In the genomic region with DNA sequence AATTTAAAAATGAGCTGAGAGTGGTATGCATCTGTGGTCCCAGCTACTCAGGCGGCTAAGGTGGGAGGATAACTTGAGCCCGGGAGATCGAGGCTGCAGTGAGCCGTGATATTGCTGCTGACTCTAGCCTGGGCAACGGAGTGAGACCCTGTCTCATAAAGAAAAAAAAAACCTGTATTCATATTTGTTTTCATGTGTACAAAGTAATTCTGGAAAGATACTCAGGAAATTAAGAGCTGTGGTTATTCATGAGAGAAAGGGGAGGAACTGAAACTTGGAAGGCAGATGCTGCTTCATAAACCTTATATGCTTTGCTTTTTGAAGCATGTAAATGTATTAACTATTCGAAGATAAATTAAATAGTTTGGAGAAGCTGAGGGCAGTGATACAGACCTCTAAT, we compare ENCODE assay signal across 38 cellular contexts. TPM values are rescaled to one million over a fixed set of nuclear protein-coding genes. Genes with fewer than 3 reads are reported as not detected.
A peak's percentile ranks its signal among the peaks of the same experiment; 100 is the strongest.
DNase-seq lines count a peak whose midpoint lies in the region; ATAC-seq, FAIRE-seq and TF ChIP-seq lines count a peak whose summit lies in the region.
"Had no signal": no experiment of that assay in that cellular context is flagged by ENCODE, and none has a peak within 500 bp of the region (broad histone marks: within the 10 kb centered on the region; RNA-seq: fewer than 3 reads in every experiment).

No MANE protein-coding gene starts in this region.

- H3K4me3 Mint-ChIP-seq in activated B cell treated with CpG ODN at 0.5 μM for 24 hours, result peak overlapping the region; percentile 66
- no peak overlapping the region for H3K4me3 Mint-ChIP-seq in activated T-cell treated with anti-CD3 and anti-CD28 coated beads, Interleukin-2, amount 50 U/mL, for 4 hours
- H3K4me3 Mint-ChIP-seq: activated naive CD8-positive, alpha-beta T cell treated with anti-CD3 and anti-CD28 coated beads, Interleukin-2, amount 10 ng/mL, durations not matched to agents 7 days and 5 days; effector memory CD8-positive, alpha-beta T cell; neural progenitor cell; type B pancreatic cell had no signal

- FAIRE-seq in GM19239 (lab: Jason Lieb, UNC), result peak; percentile 61
- FAIRE-seq: astrocyte had no signal

- no peak for TF ChIP-seq CTCF in activated B cell treated with CpG ODN at 0.5 μM for 24 hours (IDR thresholded peaks at IDR 0.05)

- H4K20me1 ChIP-seq in BLaER1, result no peaks in the 10 kb centered on the region

- H3K4me1 ChIP-seq in BLaER1 (peaks cover 58% of the 10 kb centered on the region), neuronal stem cell (ENCODE audit: control insufficient read depth in 2 of 2, insufficient read depth in 1 of 2, low read depth in 1 of 2, low read length in 2 of 2) (peaks cover 3 to 7% of the 10 kb centered on the region in 2 donors)
- H3K4me1 ChIP-seq: Caco-2, SJSA1 had no signal

- H3K18ac ChIP-seq in neuronal stem cell (ENCODE audit: low read length), result no peak overlapping the region

- no peak overlapping the region for H4K8ac ChIP-seq in neuronal stem cell (ENCODE audit: low read depth, low read length)

- H3K4ac ChIP-seq in neuronal stem cell (ENCODE audit: low read length), result no peak overlapping the region

- no peaks in the 10 kb centered on the region for H3K9me3 Mint-ChIP-seq in activated B cell treated with CpG ODN at 0.5 μM for 24 hours
- H3K9me3 Mint-ChIP-seq in activated T-cell treated with anti-CD3 and anti-CD28 coated beads, Interleukin-2, amount 50 U/mL, for 4 hours, result no peaks in the 10 kb centered on the region
- H3K9me3 Mint-ChIP-seq: activated naive CD8-positive, alpha-beta T cell treated with anti-CD3 and anti-CD28 coated beads, Interleukin-2, amount 10 ng/mL, durations not matched to agents 7 days and 5 days; effector memory CD8-positive, alpha-beta T cell; neural progenitor cell; type B pancreatic cell had no signal

- peaks cover 39% of the 10 kb centered on the region for H3K4me1 Mint-ChIP-seq in activated B cell treated with CpG ODN at 0.5 μM for 24 hours
- peaks cover 14% of the 10 kb centered on the region for H3K4me1 Mint-ChIP-seq in activated T-cell treated with anti-CD3 and anti-CD28 coated beads, Interleukin-2, amount 50 U/mL, for 4 hours (ENCODE audit: low read depth)

- no peak overlapping the region for H2AFZ ChIP-seq in neuronal stem cell (ENCODE audit: low read length)
- H2AFZ ChIP-seq: neural progenitor cell had no signal

- H3K36me3 ChIP-seq in BLaER1 (no peaks in the 10 kb centered on the region), neuronal stem cell (replicated peaks in 1 of 2; ENCODE audit: control insufficient read depth in 2 of 2, insufficient read depth in 2 of 2, low read length in 2 of 2) (no peaks in the 10 kb centered on the region)
- H3K36me3 ChIP-seq: BE2C, heart left ventricle, neural progenitor cell, Peyer's patch, SJSA1, spleen had no signal

- ATAC-seq in activated B cell treated with CpG ODN at 0.5 μM for 24 hours (ENCODE audit: low read depth), result peak; percentile 60
- ATAC-seq in activated T-cell treated with anti-CD3 and anti-CD28 coated beads, Interleukin-2, amount 50 U/mL, for 4 hours, result no peak
- ATAC-seq: effector memory CD8-positive, alpha-beta T cell; heart left ventricle; left cardiac atrium; right cardiac atrium had no signal

- H3K4me3 ChIP-seq in BLaER1, result no peak overlapping the region
- H3K4me3 ChIP-seq in neuronal stem cell (ENCODE audit: low read length in 2 of 2), result no peak overlapping the region
- H3K4me3 ChIP-seq: coronary artery, heart left ventricle, neural progenitor cell, Peyer's patch, SJSA1 had no signal

- no peaks in the 10 kb centered on the region for H3K36me3 Mint-ChIP-seq in activated B cell treated with CpG ODN at 0.5 μM for 24 hours (ENCODE audit: low read depth)
- H3K36me3 Mint-ChIP-seq in activated T-cell treated with anti-CD3 and anti-CD28 coated beads, Interleukin-2, amount 50 U/mL, for 4 hours (ENCODE audit: insufficient read depth), result no peaks in the 10 kb centered on the region
- H3K36me3 Mint-ChIP-seq: activated naive CD8-positive, alpha-beta T cell treated with anti-CD3 and anti-CD28 coated beads, Interleukin-2, amount 10 ng/mL, durations not matched to agents 7 days and 5 days; neural progenitor cell; type B pancreatic cell had no signal

- WGBS in neuronal stem cell (ENCODE audit: extremely low coverage in 2 of 2, insufficient read length in 2 of 2, insufficient replicate concordance in 1 of 2), 2 donors, result no CpG with 5 or more reads among the region's 6 CpGs

- CTCF ChIA-PET in activated B cell treated with CpG ODN at 0.5 μM for 24 hours (lab: Charles Lee), result interaction anchor here (0.6 to 1.6 kb wide), 7 partner anchors 12 to 187 kb away, joined by 3 to 8 read pairs (median 3); partner anchors contain the start of genes ADGRL1, C19orf67 and IL27RA

- no peaks in the 10 kb centered on the region for H3K79me1 ChIP-seq in neuronal stem cell (ENCODE audit: low read depth, low read length)

- no peak overlapping the region for H2BK5ac ChIP-seq in neuronal stem cell (ENCODE audit: low read length)

- peak overlapping the region; percentile 53 for H3K27ac Mint-ChIP-seq in activated B cell treated with CpG ODN at 0.5 μM for 24 hours
- H3K27ac Mint-ChIP-seq: activated naive CD8-positive, alpha-beta T cell treated with anti-CD3 and anti-CD28 coated beads, Interleukin-2, amount 10 ng/mL, durations not matched to agents 7 days and 5 days; effector memory CD8-positive, alpha-beta T cell; type B pancreatic cell had no signal

- H3K14ac ChIP-seq in neuronal stem cell (ENCODE audit: low read length), result no peak overlapping the region

- H2AK5ac ChIP-seq in neuronal stem cell (ENCODE audit: low read depth, low read length), result no peak overlapping the region

- intact Hi-C loops in activated B cell treated with CpG ODN at 0.5 μM for 24 hours (cut with micrococcal nuclease), result loop anchor here (1.0 kb wide), 1 partner anchor 33 kb away; no protein-coding TSS in a partner anchor

- no peak for DNase-seq in GM19239 (ENCODE audit: insufficient read length, low spot score)
- peak; percentile 88 for DNase-seq in NAMALWA (ENCODE audit: low spot score)
- no peak for DNase-seq in activated B cell treated with CpG ODN at 0.5 μM for 24 hours
- DNase-seq in neuronal stem cell (ENCODE audit: low spot score), result no peak
- DNase-seq in activated T-cell treated with anti-CD3 and anti-CD28 coated beads, Interleukin-2, amount 50 U/mL, for 4 hours, result no peak
- DNase-seq in NCI-H2171 treated with DMSO at 0.1 percent for 48 hours (lab: John Stamatoyannopoulos, UW), result no peak
- DNase-seq in Ammon's horn (ENCODE audit: low spot score), result no peak
- DNase-seq: activated CD4-positive, alpha-beta T cell treated with anti-CD3 and anti-CD28 coated beads for 4 hours; activated gamma-delta T cell; activated naive CD8-positive, alpha-beta T cell treated with anti-CD3 and anti-CD28 coated beads, Interleukin-2, amount 10 ng/mL, durations not matched to agents 7 days and 5 days; activated T-cell treated with anti-CD3 and anti-CD28 coated beads, Interleukin-2, amount 50 U/mL, for 1 hour; BE2C; Caco-2; effector memory CD8-positive, alpha-beta T cell; erythroblast; GDM1; heart left ventricle; left cardiac atrium; mesenchymal stem cell; NCI-H2081 treated with DMSO at 0.1 percent for 48 hours; NCI-H446; NCI-H82; Peyer's patch; spleen had no signal

- no peaks in the 10 kb centered on the region for H3K9me3 ChIP-seq in BLaER1
- H3K9me3 ChIP-seq in neuronal stem cell (replicated peaks in 1 of 2; ENCODE audit: control insufficient read depth in 2 of 2, insufficient read depth in 1 of 2, low read depth in 1 of 2, low read length in 2 of 2), result no peaks in the 10 kb centered on the region
- H3K9me3 ChIP-seq: BE2C, Caco-2, heart left ventricle, Peyer's patch, SJSA1, spleen had no signal

- peak overlapping the region; percentile 64 for H3K4me2 ChIP-seq in BLaER1
- H3K4me2 ChIP-seq in neuronal stem cell (ENCODE audit: insufficient read depth, low read length, poor library complexity, severe bottlenecking), result no peak overlapping the region
- H3K4me2 ChIP-seq: neural progenitor cell had no signal

- H2BK120ac ChIP-seq in neuronal stem cell (ENCODE audit: low read depth, low read length), result no peak overlapping the region

- no peak overlapping the region for H3K9ac ChIP-seq in BLaER1
- H3K9ac ChIP-seq in neuronal stem cell (ENCODE audit: low read depth, low read length, poor library complexity), result no peak overlapping the region
- H3K9ac ChIP-seq: neural progenitor cell had no signal

- H3K27me3 ChIP-seq in BLaER1 (no peaks in the 10 kb centered on the region), neuronal stem cell (ENCODE audit: control insufficient read depth in 3 of 3, insufficient read depth in 3 of 3, low read depth in 1 of 3, low read length in 3 of 3) (no peaks in the 10 kb centered on the region)
- H3K27me3 ChIP-seq: BE2C, heart left ventricle, neural progenitor cell, Peyer's patch, SJSA1, spleen had no signal

- H2BK12ac ChIP-seq in neuronal stem cell (ENCODE audit: low read length), result no peak overlapping the region

- H2BK15ac ChIP-seq in neuronal stem cell (ENCODE audit: low read length), result no peak overlapping the region

- POLR2A ChIA-PET in activated B cell treated with CpG ODN at 0.5 μM for 24 hours (lab: Charles Lee), result interaction anchor here (0.6 to 2.8 kb wide), 14 partner anchors 12 to 1226 kb away, joined by 3 to 36 read pairs (median 4); partner anchors contain the start of genes DCAF15, IL27RA and RFX1

- H3K23ac ChIP-seq in neuronal stem cell (ENCODE audit: low read depth, low read length, poor library complexity), result no peak overlapping the region

- no peaks in the 10 kb centered on the region for H3K27me3 Mint-ChIP-seq in activated B cell treated with CpG ODN at 0.5 μM for 24 hours
- no peaks in the 10 kb centered on the region for H3K27me3 Mint-ChIP-seq in activated T-cell treated with anti-CD3 and anti-CD28 coated beads, Interleukin-2, amount 50 U/mL, for 4 hours (ENCODE audit: low read depth)
- H3K27me3 Mint-ChIP-seq: activated naive CD8-positive, alpha-beta T cell treated with anti-CD3 and anti-CD28 coated beads, Interleukin-2, amount 10 ng/mL, durations not matched to agents 7 days and 5 days; effector memory CD8-positive, alpha-beta T cell; type B pancreatic cell had no signal

- H3K27ac ChIP-seq in BLaER1, result no peak overlapping the region
- no peak overlapping the region for H3K27ac ChIP-seq in neuronal stem cell (replicated peaks; ENCODE audit: low read length)
- H3K27ac ChIP-seq: coronary artery, heart left ventricle, HL-60, neural progenitor cell, SJSA1 had no signal

- H4K91ac ChIP-seq in neuronal stem cell (ENCODE audit: low read depth, low read length, poor library complexity), result no peak overlapping the region

RNA-seq across cellular contexts. Expression of gene RLN3, which starts 8.8 kb away (rescaled TPM):
- total RNA-seq in activated B cell treated with CpG ODN at 0.5 μM for 24 hours, result not detected in 2 replicates
- polyA plus RNA-seq in neuronal stem cell (2013, experiment 1 of 2), result not detected
- polyA plus RNA-seq in neuronal stem cell (2013, experiment 2 of 2), result not detected
- not detected for total RNA-seq in activated T-cell treated with anti-CD3 and anti-CD28 coated beads, Interleukin-2, amount 50 U/mL, for 4 hours
- total RNA-seq: A673; activated CD8-positive, alpha-beta memory T cell treated with anti-CD3 and anti-CD28 coated beads for 36 hours; activated naive CD8-positive, alpha-beta T cell treated with anti-CD3 and anti-CD28 coated beads, Interleukin-2, amount 10 ng/mL, durations not matched to agents 7 days and 5 days; astrocyte; Caco-2; cardiac septum; fibroblast of villous mesenchyme; heart left ventricle; left cardiac atrium; Peyer's patch; right cardiac atrium; SJSA1; spleen; subcutaneous adipose tissue; T-helper 1 cell treated with Interleukin-12 subunit alpha and Interleukin-12 subunit beta and Interleukin-4 antibody, amounts not matched to agents 30 ng/mL and 1 ng/mL, for 36 hours had no signal
- polyA plus RNA-seq: heart left ventricle, right cardiac atrium had no signal

RNA-seq across cellular contexts. Expression of gene IL27RA, which starts 12.5 kb away (rescaled TPM):
- 34.5 and 34.6 TPM in 2 replicates for total RNA-seq in activated B cell treated with CpG ODN at 0.5 μM for 24 hours
- 4.8 TPM for polyA plus RNA-seq in neuronal stem cell (2013, experiment 1 of 2)
- 4.3 TPM for polyA plus RNA-seq in neuronal stem cell (2013, experiment 2 of 2)
- 100 to 1,000 TPM in 1 of 3 donors, 10 to 100 TPM in 2; 91.2 to 102 (median 94.0) TPM for total RNA-seq in activated T-cell treated with anti-CD3 and anti-CD28 coated beads, Interleukin-2, amount 50 U/mL, for 4 hours

RNA-seq across cellular contexts. Expression of gene RFX1, which starts 13.0 kb away (rescaled TPM):
- total RNA-seq in activated B cell treated with CpG ODN at 0.5 μM for 24 hours, result 19.0 and 19.9 TPM in 2 replicates
- polyA plus RNA-seq in neuronal stem cell (2013, experiment 1 of 2), result 7.3 TPM
- 7.5 TPM for polyA plus RNA-seq in neuronal stem cell (2013, experiment 2 of 2)
- total RNA-seq in activated T-cell treated with anti-CD3 and anti-CD28 coated beads, Interleukin-2, amount 50 U/mL, for 4 hours, result 10 to 100 TPM; 11.3 to 13.8 (median 12.3) TPM

RNA-seq across cellular contexts. Expression of gene PALM3, which starts 42.8 kb away (rescaled TPM):
- total RNA-seq in activated B cell treated with CpG ODN at 0.5 μM for 24 hours, result not detected in 2 replicates
- 10.2 TPM for polyA plus RNA-seq in neuronal stem cell (2013, experiment 1 of 2)
- polyA plus RNA-seq in neuronal stem cell (2013, experiment 2 of 2), result 10.4 TPM
- total RNA-seq in activated T-cell treated with anti-CD3 and anti-CD28 coated beads, Interleukin-2, amount 50 U/mL, for 4 hours, result not detected
- total RNA-seq: activated CD8-positive, alpha-beta memory T cell treated with anti-CD3 and anti-CD28 coated beads for 36 hours; activated naive CD8-positive, alpha-beta T cell treated with anti-CD3 and anti-CD28 coated beads, Interleukin-2, amount 10 ng/mL, durations not matched to agents 7 days and 5 days; SJSA1; spleen; subcutaneous adipose tissue; T-helper 1 cell treated with Interleukin-12 subunit alpha and Interleukin-12 subunit beta and Interleukin-4 antibody, amounts not matched to agents 30 ng/mL and 1 ng/mL, for 36 hours had no signal

RNA-seq across cellular contexts. Expression of gene MISP3, which starts 53.5 kb away (rescaled TPM):
- total RNA-seq in activated B cell treated with CpG ODN at 0.5 μM for 24 hours, result 0.15 and 0.18 TPM in 2 replicates
- polyA plus RNA-seq in neuronal stem cell (2013, experiment 1 of 2), result 1.6 TPM
- 1.7 TPM for polyA plus RNA-seq in neuronal stem cell (2013, experiment 2 of 2)
- under 1 TPM; 0.24 to 0.48 (median 0.43) TPM for total RNA-seq in activated T-cell treated with anti-CD3 and anti-CD28 coated beads, Interleukin-2, amount 50 U/mL, for 4 hours
